ENCODE assay signal across 16 cellular contexts in genomic region chr11:77188912-77189491, GRCh38.
DNase-seq lines count a peak whose midpoint lies in the region; TF ChIP-seq lines count a peak whose summit lies in the region.
"Had no signal": no experiment of that assay in that cellular context is flagged by ENCODE, and none has a peak within 500 bp of the region (broad histone marks: within the 10 kb centered on the region; RNA-seq: fewer than 3 reads in every experiment).

No MANE protein-coding gene starts in this region.

- H3K79me1 ChIP-seq in H9 (ENCODE audit: insufficient read depth, low read depth, low read length, poor library complexity, severe bottlenecking) = no peaks in the 10 kb centered on the region

- no peak overlapping the region for H3K27ac Mint-ChIP-seq in H9
- no peak overlapping the region for H3K27ac Mint-ChIP-seq in activated T-helper 1 cell treated with anti-CD3 and anti-CD28 coated beads, Interleukin-12 subunit alpha, Interleukin-12 subunit beta, Interleukin-2, Interleukin-4 antibody, amounts not matched to agents 30 ng/mL and 10 ng/mL and 1 ng/mL, durations not matched to agents 14 hours and 24 hours and 36 hours
- H3K27ac Mint-ChIP-seq: natural killer cell treated with Interleukin-12 subunit alpha and Interleukin-12 subunit beta and Interleukin-15 and Interleukin-18, amount 100 ng/mL, for 72 hours had no signal

- no peak overlapping the region for H3K4me2 ChIP-seq in H9 (ENCODE audit: insufficient read depth, insufficient read length, low read length)
- H3K4me2 ChIP-seq: KMS-11 had no signal

- no peak overlapping the region for H4K91ac ChIP-seq in H9 (ENCODE audit: insufficient read length, low read depth, low read length)

- no peak overlapping the region for H4K8ac ChIP-seq in H9 (replicated peaks; ENCODE audit: insufficient read length, low read depth, low read length)

- TF ChIP-seq POLR2A in adrenal gland (IDR thresholded peaks at IDR 0.05) = no peak

- H3K4me1 ChIP-seq in H9 (ENCODE audit: insufficient read depth, low read length) (peaks cover 2% of the 10 kb centered on the region; the same call in 1 of the 2 replicates), adrenal gland (replicated peaks in 1 of 2) (no peaks in the 10 kb centered on the region)
- H3K4me1 ChIP-seq: Caco-2 had no signal

- no peak overlapping the region for H2BK15ac ChIP-seq in H9 (ENCODE audit: low read depth, low read length)

- H3K23ac ChIP-seq in H9 (ENCODE audit: insufficient read length, low read depth, low read length) = no peak overlapping the region

- no peaks in the 10 kb centered on the region for H3K23me2 ChIP-seq in H9 (ENCODE audit: insufficient read length, low read depth, low read length, poor library complexity, severe bottlenecking)

- H3K9ac ChIP-seq in H9 (ENCODE audit: extremely low read depth, insufficient read length, low read length) = no peak overlapping the region
- H3K9ac ChIP-seq: GM23248, KMS-11 had no signal

- no peak overlapping the region for H3K4ac ChIP-seq in H9 (ENCODE audit: low read depth, low read length)

- no peak overlapping the region for H3K14ac ChIP-seq in H9 (ENCODE audit: insufficient read depth, low read length)

- no peak overlapping the region for H2BK120ac ChIP-seq in H9 (ENCODE audit: low read depth, low read length, poor library complexity, severe bottlenecking)

- peaks cover 0 to 37% of the 10 kb centered on the region in 2 donors for H3K36me3 ChIP-seq in adrenal gland (replicated peaks in 1 of 2)

- H4K20me1 ChIP-seq in H9 (ENCODE audit: control insufficient read depth, insufficient read depth, insufficient read length) = peaks cover 4% of the 10 kb centered on the region

- no peaks in the 10 kb centered on the region for H3K36me3 Mint-ChIP-seq in H9 (ENCODE audit: insufficient read depth in 1 of 3, low read depth in 3 of 3)
- H3K36me3 Mint-ChIP-seq in activated T-helper 1 cell treated with anti-CD3 and anti-CD28 coated beads, Interleukin-12 subunit alpha, Interleukin-12 subunit beta, Interleukin-2, Interleukin-4 antibody, amounts not matched to agents 30 ng/mL and 10 ng/mL and 1 ng/mL, durations not matched to agents 14 hours and 24 hours and 36 hours (ENCODE audit: low read depth) = no peaks in the 10 kb centered on the region
- H3K36me3 Mint-ChIP-seq: natural killer cell treated with Interleukin-12 subunit alpha and Interleukin-12 subunit beta and Interleukin-15 and Interleukin-18, amount 100 ng/mL, for 72 hours had no signal

- no peak overlapping the region for H2BK12ac ChIP-seq in H9 (ENCODE audit: insufficient read length, low read depth, low read length)

- H2BK5ac ChIP-seq in H9 (ENCODE audit: insufficient read length, low read length) = no peak overlapping the region

- H3K27me3 Mint-ChIP-seq in H9 (ENCODE audit: low read depth) = no peaks in the 10 kb centered on the region
- peaks cover 2% of the 10 kb centered on the region for H3K27me3 Mint-ChIP-seq in activated T-helper 1 cell treated with anti-CD3 and anti-CD28 coated beads, Interleukin-12 subunit alpha, Interleukin-12 subunit beta, Interleukin-2, Interleukin-4 antibody, amounts not matched to agents 30 ng/mL and 10 ng/mL and 1 ng/mL, durations not matched to agents 14 hours and 24 hours and 36 hours (ENCODE audit: insufficient read depth)
- H3K27me3 Mint-ChIP-seq: central memory CD8-positive, alpha-beta T cell; natural killer cell treated with Interleukin-12 subunit alpha and Interleukin-12 subunit beta and Interleukin-15 and Interleukin-18, amount 100 ng/mL, for 72 hours; T-helper 17 cell had no signal

- H3K56ac ChIP-seq in H9 (ENCODE audit: insufficient read length, low read depth, low read length) = no peak overlapping the region

- H3K4me3 Mint-ChIP-seq in H9 = no peak overlapping the region
- H3K4me3 Mint-ChIP-seq in activated T-helper 1 cell treated with anti-CD3 and anti-CD28 coated beads, Interleukin-12 subunit alpha, Interleukin-12 subunit beta, Interleukin-2, Interleukin-4 antibody, amounts not matched to agents 30 ng/mL and 10 ng/mL and 1 ng/mL, durations not matched to agents 14 hours and 24 hours and 36 hours = no peak overlapping the region
- H3K4me3 Mint-ChIP-seq: central memory CD8-positive, alpha-beta T cell; natural killer cell treated with Interleukin-12 subunit alpha and Interleukin-12 subunit beta and Interleukin-15 and Interleukin-18, amount 100 ng/mL, for 72 hours; T-helper 17 cell had no signal

- TF ChIP-seq CTCF in H9 (conservative IDR thresholded peaks at IDR 0.05) = no peak
- TF ChIP-seq CTCF in adrenal gland (IDR thresholded peaks at IDR 0.05) = no peak

- H3K27ac ChIP-seq in H9 (ENCODE audit: insufficient read length, low read depth, low read length) (no peak overlapping the region), adrenal gland (no peak overlapping the region)
- H3K27ac ChIP-seq: GM23248, HL-60, KMS-11, skin epidermis had no signal

- H4K5ac ChIP-seq in H9 (ENCODE audit: insufficient read length, low read depth, low read length) = no peak overlapping the region

- intact Hi-C loops in activated T-helper 1 cell treated with anti-CD3 and anti-CD28 coated beads, Interleukin-12 subunit alpha, Interleukin-12 subunit beta, Interleukin-2, Interleukin-4 antibody, amounts not matched to agents 30 ng/mL and 10 ng/mL and 1 ng/mL, durations not matched to agents 14 hours and 24 hours and 36 hours (cut with micrococcal nuclease) = loop anchor here (1.0 to 2.0 kb wide), 3 partner anchors 62 to 359 kb away; no protein-coding TSS in a partner anchor
- intact Hi-C loops in adrenal gland (cut with DNase I) = loop anchor here (2.0 to 10.0 kb wide), 2 partner anchors 62 to 144 kb away; no protein-coding TSS in a partner anchor

- H3K9me3 ChIP-seq in H9 (ENCODE audit: control insufficient read depth, low read depth, low read length) = no peaks in the 10 kb centered on the region
- no peaks in the 10 kb centered on the region for H3K9me3 ChIP-seq in adrenal gland (replicated peaks in 1 of 3)
- H3K9me3 ChIP-seq: Caco-2 had no signal

- peak; percentile 68 for DNase-seq in DMS153 (lab: John Stamatoyannopoulos, UW)
- peak; percentile 82 for DNase-seq in H9
- peak; percentile 59 to 85 for DNase-seq in NCI-H526 (lab: John Stamatoyannopoulos, UW)
- peak; percentile 46 for DNase-seq in iPS-NIHi7 (ENCODE audit: extremely low spot score)
- no peak for DNase-seq in activated T-helper 1 cell treated with anti-CD3 and anti-CD28 coated beads, Interleukin-12 subunit alpha, Interleukin-12 subunit beta, Interleukin-2, Interleukin-4 antibody, amounts not matched to agents 30 ng/mL and 10 ng/mL and 1 ng/mL, durations not matched to agents 14 hours and 24 hours and 36 hours (ENCODE audit: low spot score)
- DNase-seq in anterior cingulate cortex (lab: John Stamatoyannopoulos, UW) = no peak
- DNase-seq in adrenal gland = no peak
- DNase-seq: activated gamma-delta T cell had no signal

- no CpG with 5 or more reads among the region's 16 CpGs for WGBS in H9 (ENCODE audit: extremely low coverage, insufficient read length, low lambda C conversion rate)
- WGBS in adrenal gland, 4 donors = 76 to 90% (median 87%) methylated on average over 11 to 16 of the region's 16 CpGs

- H3K4me1 Mint-ChIP-seq in H9 = peaks cover 8 to 10% of the 10 kb centered on the region in 2 experiments
- H3K4me1 Mint-ChIP-seq in activated T-helper 1 cell treated with anti-CD3 and anti-CD28 coated beads, Interleukin-12 subunit alpha, Interleukin-12 subunit beta, Interleukin-2, Interleukin-4 antibody, amounts not matched to agents 30 ng/mL and 10 ng/mL and 1 ng/mL, durations not matched to agents 14 hours and 24 hours and 36 hours (ENCODE audit: low read depth) = no peaks in the 10 kb centered on the region
- H3K4me1 Mint-ChIP-seq: central memory CD8-positive, alpha-beta T cell had no signal

- no peak overlapping the region for H2AFZ ChIP-seq in H9 (ENCODE audit: low read length)
- H2AFZ ChIP-seq: GM23248 had no signal

- H3T11ph ChIP-seq in H9 (ENCODE audit: low read length) = no peak overlapping the region

- no peak overlapping the region for H2BK20ac ChIP-seq in H9 (ENCODE audit: low read depth, low read length, poor library complexity, severe bottlenecking)

- no peaks in the 10 kb centered on the region for H3K27me3 ChIP-seq in H9 (ENCODE audit: insufficient read depth, low read length)
- H3K27me3 ChIP-seq in adrenal gland = no peaks in the 10 kb centered on the region

- H3K79me2 ChIP-seq in H9 (ENCODE audit: insufficient read depth, low read length) = no peaks in the 10 kb centered on the region

- H3K4me3 ChIP-seq in adrenal gland = no peak overlapping the region
- H3K4me3 ChIP-seq: GM23248, skin epidermis had no signal

- no peak overlapping the region for H2AK5ac ChIP-seq in H9 (ENCODE audit: insufficient read length, low read length)

- no peak overlapping the region for H3K18ac ChIP-seq in H9 (ENCODE audit: insufficient read length, low read depth, low read length)

- no peaks in the 10 kb centered on the region for H3K9me3 Mint-ChIP-seq in H9
- H3K9me3 Mint-ChIP-seq in activated T-helper 1 cell treated with anti-CD3 and anti-CD28 coated beads, Interleukin-12 subunit alpha, Interleukin-12 subunit beta, Interleukin-2, Interleukin-4 antibody, amounts not matched to agents 30 ng/mL and 10 ng/mL and 1 ng/mL, durations not matched to agents 14 hours and 24 hours and 36 hours = no peaks in the 10 kb centered on the region
- H3K9me3 Mint-ChIP-seq: central memory CD8-positive, alpha-beta T cell; natural killer cell treated with Interleukin-12 subunit alpha and Interleukin-12 subunit beta and Interleukin-15 and Interleukin-18, amount 100 ng/mL, for 72 hours had no signal

Comparison
In these comparisons a context has a peak if more than half of its experiments do, and no peak if none do; other contexts are left out.
1. DNase-seq: peak in DMS153 (single experiment), H9 (single experiment), NCI-H526 (2 of 2) and iPS-NIHi7 (single experiment); none in activated T-helper 1 cell treated with anti-CD3 and anti-CD28 coated beads, Interleukin-12 subunit alpha, Interleukin-12 subunit beta, Interleukin-2, Interleukin-4 antibody, amounts not matched to agents 30 ng/mL and 10 ng/mL and 1 ng/mL, durations not matched to agents 14 hours and 24 hours and 36 hours (single experiment), anterior cingulate cortex (0 of 58) and adrenal gland (0 of 7).